In genomic region chr17:16001498-16001897, GRCh38 we compare ENCODE assay signal across 12 cellular contexts. TPM values are rescaled to one million over a fixed set of nuclear protein-coding genes. Genes with fewer than 3 reads are reported as not detected.
DNase-seq lines count a peak whose midpoint lies in the region; ATAC-seq and TF ChIP-seq lines count a peak whose summit lies in the region.
"Had no signal": no experiment of that assay in that cellular context is flagged by ENCODE, and none has a peak within 500 bp of the region (broad histone marks: within the 10 kb centered on the region; RNA-seq: fewer than 3 reads in every experiment).

No MANE protein-coding gene starts in this region.

- POLR2A ChIA-PET in activated CD4-positive, alpha-beta memory T cell treated with anti-CD3 and anti-CD28 coated beads, Interleukin-2, amount 10 ng/mL, durations not matched to agents 7 days and 5 days (lab: Charles Lee): interaction anchor here (0.6 to 3.3 kb wide), 6 partner anchors 8 to 379 kb away, joined by 3 to 22 read pairs (median 3); no protein-coding TSS in a partner anchor

- no peaks in the 10 kb centered on the region for H3K9me3 ChIP-seq in fibroblast of lung (ENCODE audit: control insufficient read depth, insufficient read depth, low read depth, low read length)
- H3K9me3 ChIP-seq: esophagus muscularis mucosa, tibial artery had no signal

- no peak overlapping the region for H2AFZ ChIP-seq in fibroblast of lung (ENCODE audit: low read length)

- peaks cover 12% of the 10 kb centered on the region for H3K36me3 ChIP-seq in fibroblast of lung (ENCODE audit: control insufficient read depth, insufficient read depth, low read length)

- H3K27ac Mint-ChIP-seq in activated CD4-positive, alpha-beta memory T cell treated with anti-CD3 and anti-CD28 coated beads, Interleukin-2, amount 10 ng/mL, durations not matched to agents 7 days and 5 days: peak overlapping the region; percentile 86
- H3K27ac Mint-ChIP-seq in stimulated activated effector memory CD8-positive, alpha-beta T cell treated with anti-CD3 and anti-CD28 coated beads, Interleukin-12 subunit alpha, Interleukin-12 subunit beta, amount 100 ng/mL, for 72 hours: peak overlapping the region; percentile 75

- H3K27ac ChIP-seq in fibroblast of lung (ENCODE audit: insufficient read depth, low read length): no peak overlapping the region

- peaks cover 51% of the 10 kb centered on the region for H3K36me3 Mint-ChIP-seq in activated T-cell treated with anti-CD3 and anti-CD28 coated beads, Interleukin-2, amount 50 U/mL, for 4 hours (ENCODE audit: insufficient read depth)
- peaks cover 59% of the 10 kb centered on the region for H3K36me3 Mint-ChIP-seq in activated CD4-positive, alpha-beta memory T cell treated with anti-CD3 and anti-CD28 coated beads, Interleukin-2, amount 10 ng/mL, durations not matched to agents 7 days and 5 days (ENCODE audit: low read depth)
- peaks cover 76% of the 10 kb centered on the region for H3K36me3 Mint-ChIP-seq in stimulated activated effector memory CD8-positive, alpha-beta T cell treated with anti-CD3 and anti-CD28 coated beads, Interleukin-12 subunit alpha, Interleukin-12 subunit beta, amount 100 ng/mL, for 72 hours

- no peak overlapping the region for H3K9ac ChIP-seq in fibroblast of lung (ENCODE audit: insufficient read depth, low read length)

- H3K4me2 ChIP-seq in fibroblast of lung (ENCODE audit: extremely low read depth, insufficient read depth, low read length): peak overlapping the region; percentile 50

- no peaks in the 10 kb centered on the region for H3K9me3 Mint-ChIP-seq in activated T-cell treated with anti-CD3 and anti-CD28 coated beads, Interleukin-2, amount 50 U/mL, for 4 hours
- H3K9me3 Mint-ChIP-seq in activated CD4-positive, alpha-beta memory T cell treated with anti-CD3 and anti-CD28 coated beads, Interleukin-2, amount 10 ng/mL, durations not matched to agents 7 days and 5 days: no peaks in the 10 kb centered on the region
- no peaks in the 10 kb centered on the region for H3K9me3 Mint-ChIP-seq in stimulated activated effector memory CD8-positive, alpha-beta T cell treated with anti-CD3 and anti-CD28 coated beads, Interleukin-12 subunit alpha, Interleukin-12 subunit beta, amount 100 ng/mL, for 72 hours

- no peaks in the 10 kb centered on the region for H3K27me3 Mint-ChIP-seq in activated T-cell treated with anti-CD3 and anti-CD28 coated beads, Interleukin-2, amount 50 U/mL, for 4 hours (ENCODE audit: low read depth)
- no peaks in the 10 kb centered on the region for H3K27me3 Mint-ChIP-seq in activated CD4-positive, alpha-beta memory T cell treated with anti-CD3 and anti-CD28 coated beads, Interleukin-2, amount 10 ng/mL, durations not matched to agents 7 days and 5 days

- peaks cover 6% of the 10 kb centered on the region for H3K4me1 ChIP-seq in fibroblast of lung (ENCODE audit: control insufficient read depth, extremely low read depth, insufficient read depth, low read length)

- H3K4me1 Mint-ChIP-seq in activated T-cell treated with anti-CD3 and anti-CD28 coated beads, Interleukin-2, amount 50 U/mL, for 4 hours (ENCODE audit: low read depth): peaks cover 20% of the 10 kb centered on the region
- peaks cover 34% of the 10 kb centered on the region for H3K4me1 Mint-ChIP-seq in activated CD4-positive, alpha-beta memory T cell treated with anti-CD3 and anti-CD28 coated beads, Interleukin-2, amount 10 ng/mL, durations not matched to agents 7 days and 5 days
- H3K4me1 Mint-ChIP-seq in stimulated activated effector memory CD8-positive, alpha-beta T cell treated with anti-CD3 and anti-CD28 coated beads, Interleukin-12 subunit alpha, Interleukin-12 subunit beta, amount 100 ng/mL, for 72 hours: peaks cover 27% of the 10 kb centered on the region

- no peak for ATAC-seq in activated T-cell treated with anti-CD3 and anti-CD28 coated beads, Interleukin-2, amount 50 U/mL, for 4 hours
- ATAC-seq in stimulated activated effector memory CD8-positive, alpha-beta T cell treated with anti-CD3 and anti-CD28 coated beads, Interleukin-12 subunit alpha, Interleukin-12 subunit beta, amount 100 ng/mL, for 72 hours: no peak

- H3K4me3 Mint-ChIP-seq in activated T-cell treated with anti-CD3 and anti-CD28 coated beads, Interleukin-2, amount 50 U/mL, for 4 hours: peak overlapping the region; percentile 94
- peak overlapping the region; percentile 88 for H3K4me3 Mint-ChIP-seq in activated CD4-positive, alpha-beta memory T cell treated with anti-CD3 and anti-CD28 coated beads, Interleukin-2, amount 10 ng/mL, durations not matched to agents 7 days and 5 days
- peak overlapping the region; percentile 74 for H3K4me3 Mint-ChIP-seq in stimulated activated effector memory CD8-positive, alpha-beta T cell treated with anti-CD3 and anti-CD28 coated beads, Interleukin-12 subunit alpha, Interleukin-12 subunit beta, amount 100 ng/mL, for 72 hours

- no peak for TF ChIP-seq CTCF in fibroblast of lung (conservative IDR thresholded peaks at IDR 0.05 in 1 of 2, IDR thresholded peaks at IDR 0.05 in 1 of 2; ENCODE audit: low read depth in 1 of 2, low read length in 2 of 2)

- no peak for DNase-seq in activated T-cell treated with anti-CD3 and anti-CD28 coated beads, Interleukin-2, amount 50 U/mL, for 4 hours
- DNase-seq in activated T-cell treated with anti-CD3 and anti-CD28 coated beads, Interleukin-2, amount 50 U/mL, for 1 hour: no peak
- DNase-seq in activated CD4-positive, alpha-beta memory T cell treated with anti-CD3 and anti-CD28 coated beads, Interleukin-2, amount 10 ng/mL, durations not matched to agents 7 days and 5 days: no peak
- DNase-seq in fibroblast of lung (ENCODE audit: low read depth in 2 of 2): no peak
- no peak for DNase-seq in stimulated activated effector memory CD8-positive, alpha-beta T cell treated with anti-CD3 and anti-CD28 coated beads, Interleukin-12 subunit alpha, Interleukin-12 subunit beta, amount 100 ng/mL, for 72 hours (ENCODE audit: low spot score in 2 of 2)
- no peak for DNase-seq in SHP77 (lab: John Stamatoyannopoulos, UW)
- no peak for DNase-seq in NCI-H510A (lab: John Stamatoyannopoulos, UW)
- DNase-seq in NCI-H748 treated with DMSO at 0.1 percent for 48 hours (lab: John Stamatoyannopoulos, UW): no peak
- DNase-seq: activated CD8-positive, alpha-beta memory T cell treated with anti-CD3 and anti-CD28 coated beads, Interleukin-2, amount 50 U/mL, for 48 hours; NCI-H187; tibial artery had no signal

- H4K20me1 ChIP-seq in fibroblast of lung (ENCODE audit: control insufficient read depth, extremely low read depth, insufficient read depth, low read length): peaks cover 2% of the 10 kb centered on the region

- no peaks in the 10 kb centered on the region for H3K27me3 ChIP-seq in fibroblast of lung (ENCODE audit: control insufficient read depth, insufficient read depth, low read length)
- H3K27me3 ChIP-seq: esophagus muscularis mucosa, tibial artery had no signal

- CTCF ChIA-PET in activated CD4-positive, alpha-beta memory T cell treated with anti-CD3 and anti-CD28 coated beads, Interleukin-2, amount 10 ng/mL, durations not matched to agents 7 days and 5 days (lab: Charles Lee): interaction anchor here (0.6 to 1.1 kb wide), 4 partner anchors 10 to 520 kb away, joined by 3 read pairs; no protein-coding TSS in a partner anchor

- peak overlapping the region in 1 of 4 experiments; percentile 87 for H3K4me3 ChIP-seq in fibroblast of lung (replicated peaks in 1 of 4; ENCODE audit: control extremely low read depth in 1 of 4, insufficient read depth in 1 of 4, low read depth in 3 of 4, low read length in 4 of 4)

- peaks cover 20% of the 10 kb centered on the region for H3K79me2 ChIP-seq in fibroblast of lung (ENCODE audit: control insufficient read depth, insufficient read depth, low read length)

RNA-seq across cellular contexts. Expression of gene TTC19, which starts 1.9 kb away (rescaled TPM):
- total RNA-seq in activated T-cell treated with anti-CD3 and anti-CD28 coated beads, Interleukin-2, amount 50 U/mL, for 4 hours: 10 to 100 TPM; 28.5 to 34.6 (median 29.8) TPM
- total RNA-seq in activated CD4-positive, alpha-beta memory T cell treated with anti-CD3 and anti-CD28 coated beads, Interleukin-2, amount 10 ng/mL, durations not matched to agents 7 days and 5 days: 10 to 100 TPM; 22.7 to 25.6 TPM
- 23.0 and 36.2 TPM in 2 replicates for total RNA-seq in fibroblast of lung
- 4.2 and 4.3 TPM in 2 replicates for polyA plus RNA-seq in fibroblast of lung
- polyA plus RNA-seq in fibroblast of lung (2012): 14.9 and 15.3 TPM in 2 replicates
- 1.4 and 9.9 TPM in 2 replicates for polyA minus RNA-seq in fibroblast of lung (ENCODE audit: low replicate concordance)

RNA-seq across cellular contexts. Expression of gene ZSWIM7, which starts 2.0 kb away (rescaled TPM):
- total RNA-seq in activated T-cell treated with anti-CD3 and anti-CD28 coated beads, Interleukin-2, amount 50 U/mL, for 4 hours: 1 to 10 TPM; 7.2 to 9.7 (median 9.5) TPM
- 10 to 100 TPM in 1 of 2 experiments, 1 to 10 TPM in 1; 7.2 to 10.1 TPM for total RNA-seq in activated CD4-positive, alpha-beta memory T cell treated with anti-CD3 and anti-CD28 coated beads, Interleukin-2, amount 10 ng/mL, durations not matched to agents 7 days and 5 days
- 15.4 and 28.9 TPM in 2 replicates for total RNA-seq in fibroblast of lung
- 17.6 and 23.2 TPM in 2 replicates for polyA plus RNA-seq in fibroblast of lung
- 12.8 and 20.7 TPM in 2 replicates for polyA plus RNA-seq in fibroblast of lung (2012)
- polyA minus RNA-seq in fibroblast of lung (ENCODE audit: low replicate concordance): 14.7 and 16.0 TPM in 2 replicates

RNA-seq across cellular contexts. Expression of gene ADORA2B, which starts 56.6 kb away (rescaled TPM):
- 1 to 10 TPM in 2 of 3 donors, under 1 TPM in 1; 0.32 to 1.2 (median 1.1) TPM for total RNA-seq in activated T-cell treated with anti-CD3 and anti-CD28 coated beads, Interleukin-2, amount 50 U/mL, for 4 hours
- under 1 TPM; 0.13 to 0.40 TPM for total RNA-seq in activated CD4-positive, alpha-beta memory T cell treated with anti-CD3 and anti-CD28 coated beads, Interleukin-2, amount 10 ng/mL, durations not matched to agents 7 days and 5 days
- total RNA-seq in fibroblast of lung: 10.5 and 17.2 TPM in 2 replicates
- 3.1 and 6.3 TPM in 2 replicates for polyA plus RNA-seq in fibroblast of lung
- polyA plus RNA-seq in fibroblast of lung (2012): 2.6 and 6.2 TPM in 2 replicates
- polyA minus RNA-seq in fibroblast of lung (ENCODE audit: low replicate concordance): 3.0 and 8.7 TPM in 2 replicates
